In the genomic region with DNA sequence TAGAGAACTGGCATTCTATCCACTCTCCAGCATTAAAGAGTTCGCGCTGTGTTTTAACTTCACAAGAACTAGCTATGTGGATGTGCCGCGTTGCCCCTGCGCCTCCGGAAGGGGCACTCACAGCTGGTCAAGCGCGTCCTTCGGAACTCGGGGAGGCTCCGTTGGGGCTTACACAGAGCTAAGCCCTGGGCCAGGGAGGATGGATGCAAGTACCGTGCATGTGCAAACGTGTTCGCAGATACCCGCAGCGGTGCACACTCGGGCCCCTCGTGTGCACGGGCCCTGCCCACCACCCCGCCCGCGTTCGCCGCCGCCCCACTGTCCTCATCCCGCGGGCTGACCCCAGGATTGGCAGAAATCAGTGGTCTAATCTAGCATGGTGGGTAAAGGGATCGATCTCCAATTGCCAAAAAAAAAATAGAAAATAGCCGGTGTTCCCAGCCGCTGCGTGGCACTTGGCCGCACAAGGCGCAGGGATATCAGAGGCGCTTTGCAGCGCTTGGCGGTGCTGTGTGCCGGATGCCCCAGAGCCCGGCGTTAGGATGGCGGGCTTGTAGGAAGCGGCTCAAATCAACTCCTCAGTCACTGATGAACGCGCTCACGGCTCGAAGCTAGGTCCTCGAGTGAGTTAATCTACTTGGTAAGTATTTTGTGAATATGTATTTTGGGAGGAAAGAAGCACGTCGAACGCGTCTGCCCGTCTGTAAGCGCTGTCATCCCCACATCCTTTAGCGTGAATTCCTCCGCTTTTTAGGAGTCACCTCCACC, we compare ENCODE assay signal across 9 cellular contexts. TPM values are rescaled to one million over a fixed set of nuclear protein-coding genes. Genes with fewer than 3 reads are reported as not detected.
DNase-seq lines count a peak whose midpoint lies in the region; ATAC-seq and TF ChIP-seq lines count a peak whose summit lies in the region.
"Had no signal": no experiment of that assay in that cellular context is flagged by ENCODE, and none has a peak within 500 bp of the region (broad histone marks: within the 10 kb centered on the region; RNA-seq: fewer than 3 reads in every experiment).

No MANE protein-coding gene starts in this region.

- TF ChIP-seq POLR2A in lower leg skin (IDR thresholded peaks at IDR 0.05) (no peak), thyroid gland (IDR thresholded peaks at IDR 0.05) (no peak)

- H3K9me3 ChIP-seq in KOPT-K1 (ENCODE audit: insufficient read depth, low read length, poor library complexity, severe bottlenecking) (no peaks in the 10 kb centered on the region), thyroid gland (no peaks in the 10 kb centered on the region)

- intact Hi-C loops in CD14-positive monocyte (cut with micrococcal nuclease) (no loop called here), lower leg skin (cut with DNase I; ENCODE audit: low total_unique reads) (no loop called here), thyroid gland (cut with DNase I) (no loop called here)

- peak overlapping the region; percentile 77 for H3K27ac ChIP-seq in KOPT-K1 (ENCODE audit: low read depth, low read length, poor library complexity, severe bottlenecking)
- H3K27ac ChIP-seq in thyroid gland = no peak overlapping the region
- H3K27ac ChIP-seq: HL-60 had no signal

- H3K4me1 ChIP-seq in thyroid gland = peaks cover 36 to 62% of the 10 kb centered on the region in 2 donors

- TF ChIP-seq CTCF in CD14-positive monocyte (IDR thresholded peaks at IDR 0.05) (no peak), choroid plexus epithelial cell (conservative IDR thresholded peaks at IDR 0.05; ENCODE audit: low read depth, low read length) (peak; percentile 14), lower leg skin (IDR thresholded peaks at IDR 0.05) (no peak), thyroid gland (IDR thresholded peaks at IDR 0.05) (no peak)

- H3K4me3 ChIP-seq in choroid plexus epithelial cell (ENCODE audit: low read depth, low read length) (peak overlapping the region; percentile 64), lower leg skin (ENCODE audit: low read depth, poor library complexity, severe bottlenecking) (peak overlapping the region; percentile 7), thyroid gland (replicated peaks in 1 of 3) (peak overlapping the region; percentile 10 to 35 (median 12))

- H3K36me3 Mint-ChIP-seq in CD14-positive monocyte = peaks cover 4 to 8% of the 10 kb centered on the region in 2 donors

- H3K27me3 ChIP-seq in thyroid gland = peaks cover 12% of the 10 kb centered on the region

- H3K4me3 Mint-ChIP-seq in CD14-positive monocyte = peak overlapping the region; percentile 28 to 83

- peaks cover 19% of the 10 kb centered on the region for H3K4me1 Mint-ChIP-seq in CD14-positive monocyte

- DNase-seq in CD14-positive monocyte (ENCODE audit: low spot score) (no peak), choroid plexus epithelial cell (ENCODE audit: low read depth) (peak; percentile 61), lower leg skin (ENCODE audit: low spot score in 2 of 2) (no peak), thyroid gland (peak; percentile 17 to 24), NK-92 (lab: John Stamatoyannopoulos, UW; ENCODE audit: unreplicated experiment) (no peak), NCI-H187 treated with DMSO at 0.1 percent for 48 hours (lab: John Stamatoyannopoulos, UW) (no peak)

- H3K27ac Mint-ChIP-seq in CD14-positive monocyte = no peak overlapping the region

- H3K36me3 ChIP-seq in KOPT-K1 (ENCODE audit: insufficient read depth, low read length) (no peaks in the 10 kb centered on the region), thyroid gland (no peaks in the 10 kb centered on the region)

- 1 to 3% methylated on average over 49 to 54 of the region's 54 CpGs for WGBS in lower leg skin, 2 donors
- 2 to 3% methylated on average over 53 to 54 of the region's 54 CpGs for WGBS in thyroid gland, 2 donors

- H3K27me3 Mint-ChIP-seq in CD14-positive monocyte (ENCODE audit: low read depth in 3 of 3) = peaks cover 73 to 95% (median 88%) of the 10 kb centered on the region in 3 donors

- peaks cover 4 to 38% (median 21%) of the 10 kb centered on the region in 7 donors for H3K9me3 Mint-ChIP-seq in CD14-positive monocyte

- ATAC-seq in GM21576 (IDR thresholded peaks at IDR 0.05; ENCODE audit: unreplicated experiment) = no peak

RNA-seq across cellular contexts. Expression of a gene that starts 1.0 kb away (rescaled TPM):
- not detected for polyA plus RNA-seq in CD14-positive monocyte
- under 1 TPM in 2 of 4 donors, not detected in 2; 0.37 to 0.39 TPM for total RNA-seq in lower leg skin
- 1 to 10 TPM in 1 of 4 donors, under 1 TPM in 3; 0.13 to 1.5 (median 0.50) TPM for total RNA-seq in thyroid gland

Comparison
In these comparisons a context has a peak if more than half of its experiments do, and no peak if none do; other contexts are left out.
1. DNase-seq: peak in choroid plexus epithelial cell (single experiment) and thyroid gland (2 of 2); none in CD14-positive monocyte (single experiment), lower leg skin (0 of 2), NK-92 (single experiment) and NCI-H187 treated with DMSO at 0.1 percent for 48 hours (single experiment).
2. H3K4me3 ChIP-seq: peak in every context shown above with its lines; median percentile 64 in choroid plexus epithelial cell; 12 in thyroid gland; 7 in lower leg skin.